8 cellular contexts compared by ENCODE assay signal in genomic region chr7:2399848-2400587, GRCh38. TPM values are rescaled to one million over a fixed set of nuclear protein-coding genes. Genes with fewer than 3 reads are reported as not detected.
A peak's percentile ranks its signal among the peaks of the same experiment; 100 is the strongest.
DNase-seq lines count a peak whose midpoint lies in the region; ATAC-seq and TF ChIP-seq lines count a peak whose summit lies in the region.

No MANE protein-coding gene starts in this region.

- H3K4me1 Mint-ChIP-seq in T-helper 2 cell treated with Interferon-gamma antibody and Interleukin-4, amounts not matched to agents 5 μg/mL and 100 μg/mL, for 36 hours (ENCODE audit: low read depth), result peaks cover 32% of the 10 kb centered on the region
- peaks cover 18 to 37% (median 28%) of the 10 kb centered on the region in 3 donors for H3K4me1 Mint-ChIP-seq in naive B cell

- H4K20me1 ChIP-seq in Loucy (ENCODE audit: insufficient read depth, low read length, poor library complexity, severe bottlenecking), result peaks cover 14% of the 10 kb centered on the region

- H3K79me2 ChIP-seq in Loucy (ENCODE audit: insufficient read depth, low read length), result peaks cover 27% of the 10 kb centered on the region

- DNase-seq in DMS79 treated with DMSO at 0.1 percent for 48 hours (lab: John Stamatoyannopoulos, UW) (peak; percentile 68), epithelial cell of proximal tubule (ENCODE audit: low read depth) (peak; percentile 60), naive B cell (no peak), NCI-H1436 treated with DMSO at 0.1 percent for 48 hours (lab: John Stamatoyannopoulos, UW) (no peak), NCI-H526 (lab: John Stamatoyannopoulos, UW) (no peak)
- DNase-seq in T-helper 2 cell treated with Interferon-gamma antibody and Interleukin-4, amounts not matched to agents 5 μg/mL and 100 μg/mL, for 36 hours (ENCODE audit: low spot score), result no peak

- no peak overlapping the region for H2AFZ ChIP-seq in Loucy (ENCODE audit: low read length)

- H3K9me2 ChIP-seq in Loucy (replicated peaks; ENCODE audit: low read depth, low read length), result no peaks in the 10 kb centered on the region

- H3K27ac Mint-ChIP-seq in T-helper 2 cell treated with Interferon-gamma antibody and Interleukin-4, amounts not matched to agents 5 μg/mL and 100 μg/mL, for 36 hours, result peak overlapping the region; percentile 86
- H3K27ac Mint-ChIP-seq in naive B cell, result peak overlapping the region in 5 of 6 donors; percentile 4 to 88 (median 78)

- peaks cover 6% of the 10 kb centered on the region for H3F3A ChIP-seq in Loucy (ENCODE audit: low read depth)

- H3K27me3 Mint-ChIP-seq in T-helper 2 cell treated with Interferon-gamma antibody and Interleukin-4, amounts not matched to agents 5 μg/mL and 100 μg/mL, for 36 hours (ENCODE audit: low read depth), result no peaks in the 10 kb centered on the region
- H3K27me3 Mint-ChIP-seq in naive B cell, result no peaks in the 10 kb centered on the region

- H3K4me3 ChIP-seq in Loucy (ENCODE audit: low read length, poor library complexity, severe bottlenecking), result peak overlapping the region; percentile 59
- peak overlapping the region; percentile 8 for H3K4me3 ChIP-seq in epithelial cell of proximal tubule (ENCODE audit: low read depth, low read length)

- H3K4me1 ChIP-seq in Loucy (ENCODE audit: insufficient read depth, low read length, poor library complexity, severe bottlenecking), result peaks cover 32% of the 10 kb centered on the region

- peaks cover 8% of the 10 kb centered on the region for H3K36me3 Mint-ChIP-seq in T-helper 2 cell treated with Interferon-gamma antibody and Interleukin-4, amounts not matched to agents 5 μg/mL and 100 μg/mL, for 36 hours (ENCODE audit: low read depth)
- H3K36me3 Mint-ChIP-seq in naive B cell, result no peaks in the 10 kb centered on the region

- TF ChIP-seq CTCF in Loucy (conservative IDR thresholded peaks at IDR 0.05; ENCODE audit: low read length), result no peak
- no peak for TF ChIP-seq CTCF in epithelial cell of proximal tubule (conservative IDR thresholded peaks at IDR 0.05; ENCODE audit: low read depth, low read length)

- H3K4me2 ChIP-seq in Loucy (ENCODE audit: low read depth, low read length, poor library complexity, severe bottlenecking), result peak overlapping the region; percentile 80

- peak overlapping the region; percentile 67 for H3K4me3 Mint-ChIP-seq in T-helper 2 cell treated with Interferon-gamma antibody and Interleukin-4, amounts not matched to agents 5 μg/mL and 100 μg/mL, for 36 hours
- peak overlapping the region in 4 of 8 donors; percentile 36 to 77 (median 63) for H3K4me3 Mint-ChIP-seq in naive B cell

- H3K9ac ChIP-seq in Loucy (ENCODE audit: low read depth, low read length, poor library complexity, severe bottlenecking), result peak overlapping the region; percentile 60

- no peak for ATAC-seq in naive B cell (ENCODE audit: low read depth in 2 of 2)
- no peak for ATAC-seq in GM19023 (IDR thresholded peaks at IDR 0.05; ENCODE audit: unreplicated experiment)

- peaks cover 9% of the 10 kb centered on the region for H3K27me3 ChIP-seq in Loucy (ENCODE audit: insufficient read depth, low read length, poor library complexity, severe bottlenecking)

- H3K9me3 ChIP-seq in Loucy (ENCODE audit: insufficient read depth, low read depth, low read length), result no peaks in the 10 kb centered on the region

- H3K9me3 Mint-ChIP-seq in T-helper 2 cell treated with Interferon-gamma antibody and Interleukin-4, amounts not matched to agents 5 μg/mL and 100 μg/mL, for 36 hours, result no peaks in the 10 kb centered on the region
- no peaks in the 10 kb centered on the region for H3K9me3 Mint-ChIP-seq in naive B cell

- H3K36me3 ChIP-seq in Loucy (ENCODE audit: insufficient read depth, low read length), result no peaks in the 10 kb centered on the region

RNA-seq across cellular contexts. Expression of gene CHST12, which starts 3.4 kb away (rescaled TPM):
- total RNA-seq in epithelial cell of proximal tubule, result 7.2 and 10.6 TPM in 2 replicates
- 10 to 100 TPM in 4 of 6 donors, 1 to 10 TPM in 2; 6.5 to 20.9 (median 12.3) TPM for polyA plus RNA-seq in naive B cell (ENCODE audit: low read depth in 6 of 6)

RNA-seq across cellular contexts. Expression of gene EIF3B, which starts 45.4 kb away (rescaled TPM):
- 161 and 244 TPM in 2 replicates for total RNA-seq in epithelial cell of proximal tubule
- polyA plus RNA-seq in naive B cell (ENCODE audit: low read depth in 6 of 6), result 100 to 1,000 TPM in 3 of 6 donors, 10 to 100 TPM in 3; 69.6 to 123 (median 94.4) TPM

Comparison
In these comparisons a context has a peak if more than half of its experiments do, and no peak if none do; other contexts are left out.
1. DNase-seq: peak in DMS79 treated with DMSO at 0.1 percent for 48 hours (single experiment) and epithelial cell of proximal tubule (single experiment); none in T-helper 2 cell treated with Interferon-gamma antibody and Interleukin-4, amounts not matched to agents 5 μg/mL and 100 μg/mL, for 36 hours (single experiment), naive B cell (single experiment), NCI-H1436 treated with DMSO at 0.1 percent for 48 hours (single experiment) and NCI-H526 (0 of 2).